15 cellular contexts compared by ENCODE assay signal in the genomic region with DNA sequence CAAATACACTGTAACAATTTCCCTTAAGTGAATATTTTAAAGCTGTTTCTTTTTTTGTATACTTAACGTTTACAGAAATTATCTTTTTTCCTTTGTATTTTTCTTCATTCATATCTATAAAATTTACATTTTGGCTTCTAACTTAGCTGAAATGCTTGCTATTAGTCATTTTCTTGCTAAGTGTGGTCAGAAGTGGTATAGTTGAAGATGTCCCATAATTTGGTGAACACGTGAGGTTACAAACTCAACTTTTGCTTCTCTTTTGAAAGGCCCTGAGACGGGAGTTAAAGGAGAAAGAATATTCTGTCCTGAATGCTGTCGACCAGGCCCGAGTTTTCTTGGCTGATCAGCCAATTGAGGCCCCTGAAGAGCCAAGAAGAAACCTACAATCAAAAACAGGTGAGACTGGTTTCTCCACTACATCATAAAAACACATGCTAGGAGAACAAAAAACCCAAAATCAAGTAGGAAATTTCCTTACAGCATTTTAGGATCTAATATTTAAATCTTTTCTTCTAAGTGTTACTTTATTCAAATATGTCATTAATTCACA.
DNase-seq lines count a peak whose midpoint lies in the region; ATAC-seq and TF ChIP-seq lines count a peak whose summit lies in the region.
"Had no signal": no experiment of that assay in that cellular context is flagged by ENCODE, and none has a peak within 500 bp of the region (broad histone marks: within the 10 kb centered on the region; RNA-seq: fewer than 3 reads in every experiment).

No MANE protein-coding gene starts in this region.

- no peak for TF ChIP-seq CTCF in LNCaP clone FGC (IDR thresholded peaks at IDR 0.05; ENCODE audit: control insufficient read depth, extremely low read depth, insufficient read depth)
- TF ChIP-seq CTCF in CD8-positive, alpha-beta T cell (IDR thresholded peaks at IDR 0.05) = no peak

- ATAC-seq in GM18858 (IDR thresholded peaks at IDR 0.05; ENCODE audit: unreplicated experiment) (peak; percentile 37), HG02610 (IDR thresholded peaks at IDR 0.05; ENCODE audit: unreplicated experiment) (peak; percentile 47)
- ATAC-seq in CD8-positive, alpha-beta T cell = no peak
- ATAC-seq: heart right ventricle; left lobe of liver; naive thymus-derived CD4-positive, alpha-beta T cell had no signal

- no peaks in the 10 kb centered on the region for H3K27me3 ChIP-seq in CD8-positive, alpha-beta T cell (ENCODE audit: insufficient read depth, low read length)
- H3K27me3 ChIP-seq: heart right ventricle, vagina had no signal

- peaks cover 55% of the 10 kb centered on the region for H3K36me3 Mint-ChIP-seq in CD8-positive, alpha-beta T cell

- peaks cover 7% of the 10 kb centered on the region for H3K36me3 ChIP-seq in CD8-positive, alpha-beta T cell (ENCODE audit: insufficient read depth, low read length)

- POLR2A ChIA-PET in CD8-positive, alpha-beta T cell (lab: Charles Lee) = no interaction called here

- CTCF ChIA-PET in CD8-positive, alpha-beta T cell (lab: Charles Lee) = no interaction called here

- no peak overlapping the region for H3K27ac ChIP-seq in CD8-positive, alpha-beta T cell (ENCODE audit: low read depth, low read length)
- H3K27ac ChIP-seq: epithelial cell of prostate, heart right ventricle, vagina had no signal

- H3K4me3 ChIP-seq in LNCaP clone FGC (ENCODE audit: low read depth, low read length) = no peak overlapping the region
- H3K4me3 ChIP-seq in CD8-positive, alpha-beta T cell (ENCODE audit: low read depth, low read length) = no peak overlapping the region
- H3K4me3 ChIP-seq: heart right ventricle, vagina had no signal

- no peaks in the 10 kb centered on the region for H3K9me3 Mint-ChIP-seq in CD8-positive, alpha-beta T cell
- H3K9me3 Mint-ChIP-seq: naive thymus-derived CD4-positive, alpha-beta T cell had no signal

- H3K27ac Mint-ChIP-seq in CD8-positive, alpha-beta T cell = no peak overlapping the region
- H3K27ac Mint-ChIP-seq: naive thymus-derived CD4-positive, alpha-beta T cell had no signal

- intact Hi-C loops in CD8-positive, alpha-beta T cell (cut with DNase I, micrococcal nuclease) = no loop called here

- H3K9me3 ChIP-seq in CD8-positive, alpha-beta T cell (ENCODE audit: low read length) = no peaks in the 10 kb centered on the region
- H3K9me3 ChIP-seq: heart right ventricle, vagina had no signal

- DNase-seq in LNCaP clone FGC (ENCODE audit: low read depth) (peak; percentile 52), left kidney (ENCODE audit: low read depth, low spot score) (peak; percentile 38), NCI-H2227 treated with DMSO at 0.1 percent for 48 hours (lab: John Stamatoyannopoulos, UW) (no peak), NOMO-1 treated with dmso at 0.1 percent for 144 hours (lab: John Stamatoyannopoulos, UW; ENCODE audit: unreplicated experiment) (no peak)
- DNase-seq in CD8-positive, alpha-beta T cell = no peak
- DNase-seq in stimulated activated CD8-positive, alpha-beta memory T cell treated with anti-CD3 and anti-CD28 coated beads, Interleukin-4, amount 100 ng/mL, for 48 hours = no peak
- DNase-seq: heart right ventricle; KBM-7; naive thymus-derived CD4-positive, alpha-beta T cell; NCI-H1436 treated with DMSO at 0.1 percent for 48 hours had no signal

- peaks cover 12% of the 10 kb centered on the region for H3K4me1 ChIP-seq in CD8-positive, alpha-beta T cell (ENCODE audit: insufficient read depth, low read length)
- H3K4me1 ChIP-seq: heart right ventricle, vagina had no signal

- H3K4me3 Mint-ChIP-seq in CD8-positive, alpha-beta T cell = no peak overlapping the region

- H3K4me1 Mint-ChIP-seq in CD8-positive, alpha-beta T cell (ENCODE audit: low read depth) = peaks cover 28% of the 10 kb centered on the region

- no peaks in the 10 kb centered on the region for H3K27me3 Mint-ChIP-seq in CD8-positive, alpha-beta T cell (ENCODE audit: low read depth)
- H3K27me3 Mint-ChIP-seq: naive thymus-derived CD4-positive, alpha-beta T cell had no signal

Comparison
In these comparisons a context has a peak if more than half of its experiments do, and no peak if none do; other contexts are left out.
1. DNase-seq: peak in LNCaP clone FGC (single experiment) and left kidney (single experiment); none in NCI-H2227 treated with DMSO at 0.1 percent for 48 hours (single experiment), CD8-positive, alpha-beta T cell (0 of 7), stimulated activated CD8-positive, alpha-beta memory T cell treated with anti-CD3 and anti-CD28 coated beads, Interleukin-4, amount 100 ng/mL, for 48 hours (single experiment) and NOMO-1 treated with dmso at 0.1 percent for 144 hours (single experiment).